33 cellular contexts compared by ENCODE assay signal in genomic region chr16:23383881-23384280, GRCh38.
"Had no signal": no experiment of that assay in that cellular context is flagged by ENCODE, and none has a peak within 500 bp of the region (broad histone marks: within the 10 kb centered on the region; RNA-seq: fewer than 3 reads in every experiment).

No MANE protein-coding gene starts in this region.

- H3K27me3 Mint-ChIP-seq: activated naive CD4-positive, alpha-beta T cell treated with anti-CD3 and anti-CD28 coated beads, Interleukin-2, amount 50 U/mL, for 24 hours; activated naive CD8-positive, alpha-beta T cell treated with anti-CD3 and anti-CD28 coated beads, Interleukin-2, amount 10 ng/mL, durations not matched to agents 7 days and 5 days had no signal

- ATAC-seq: activated CD8-positive, alpha-beta T cell treated with anti-CD3 and anti-CD28 coated beads for 36 hours; Panc1 had no signal

- H3K27ac Mint-ChIP-seq: activated B cell treated with CpG ODN at 0.5 μM for 24 hours; activated CD8-positive, alpha-beta T cell treated with anti-CD3 and anti-CD28 coated beads for 36 hours; activated naive CD4-positive, alpha-beta T cell treated with anti-CD3 and anti-CD28 coated beads, Interleukin-2, amount 50 U/mL, for 24 hours; activated naive CD8-positive, alpha-beta T cell treated with anti-CD3 and anti-CD28 coated beads, Interleukin-2, amount 10 ng/mL, durations not matched to agents 7 days and 5 days; activated T-helper 2 cell treated with anti-CD3 and anti-CD28 coated beads, Interferon-gamma antibody, Interleukin-2, Interleukin-4, amounts not matched to agents 10 μg/mL and 5 μg/mL and 100 μg/mL, durations not matched to agents 14 hours and 24 hours and 36 hours; T-helper 1 cell treated with Interleukin-12 subunit alpha and Interleukin-12 subunit beta and Interleukin-4 antibody, amounts not matched to agents 30 μg/mL and 1 μg/mL, for 36 hours; T-helper 2 cell treated with Interferon-gamma antibody and Interleukin-4, amounts not matched to agents 5 μg/mL and 100 μg/mL, for 36 hours had no signal

- H3K4me3 Mint-ChIP-seq: activated B cell treated with CpG ODN at 0.5 μM for 24 hours; activated CD8-positive, alpha-beta T cell treated with anti-CD3 and anti-CD28 coated beads for 36 hours; activated naive CD4-positive, alpha-beta T cell treated with anti-CD3 and anti-CD28 coated beads, Interleukin-2, amount 50 U/mL, for 24 hours; activated naive CD8-positive, alpha-beta T cell treated with anti-CD3 and anti-CD28 coated beads, Interleukin-2, amount 10 ng/mL, durations not matched to agents 7 days and 5 days; T-helper 1 cell treated with Interleukin-12 subunit alpha and Interleukin-12 subunit beta and Interleukin-4 antibody, amounts not matched to agents 30 μg/mL and 1 μg/mL, for 36 hours; T-helper 2 cell treated with Interferon-gamma antibody and Interleukin-4, amounts not matched to agents 5 μg/mL and 100 μg/mL, for 36 hours had no signal

- H3K4me1 Mint-ChIP-seq: activated B cell treated with CpG ODN at 0.5 μM for 24 hours; activated naive CD4-positive, alpha-beta T cell treated with anti-CD3 and anti-CD28 coated beads, Interleukin-2, amount 50 U/mL, for 24 hours; activated naive CD8-positive, alpha-beta T cell treated with anti-CD3 and anti-CD28 coated beads, Interleukin-2, amount 10 ng/mL, durations not matched to agents 7 days and 5 days had no signal

- H3K27me3 ChIP-seq: adrenal gland, body of pancreas, breast epithelium, SJSA1 had no signal

- H3K4me3 ChIP-seq: adrenal gland, body of pancreas, breast epithelium, SJSA1 had no signal

- H3K9me2 ChIP-seq: SK-N-SH had no signal

- DNase-seq: activated B cell treated with CpG ODN at 0.5 μM for 24 hours; activated CD4-positive, alpha-beta T cell treated with anti-CD3 and anti-CD28 coated beads for 4 hours; activated CD4-positive, alpha-beta T cell treated with anti-CD3 and anti-CD28 coated beads, Interleukin-2, amount 50 U/mL, for 4 hours; activated CD4-positive, CD25-positive, alpha-beta regulatory T cell treated with anti-CD3 and anti-CD28 coated beads, Interleukin-2, amount 50 U/mL, for 72 hours; activated CD8-positive, alpha-beta T cell treated with anti-CD3 and anti-CD28 coated beads for 36 hours; activated gamma-delta T cell; activated naive CD4-positive, alpha-beta T cell treated with Interleukin-2 at 50 U/mL for 16 hours; activated naive CD8-positive, alpha-beta T cell treated with anti-CD3 and anti-CD28 coated beads, Interleukin-2, amount 10 ng/mL, durations not matched to agents 7 days and 5 days; activated T-cell treated with anti-CD3 and anti-CD28 coated beads, Interleukin-2, amount 50 U/mL, for 1 hour; adrenal gland; body of pancreas; cerebellar nuclear complex; NCI-H1092 treated with DMSO at 0.1 percent for 48 hours; NCI-H1417; NCI-H146; NCI-H187; NCI-H2081; NCI-H2171 treated with DMSO at 0.1 percent for 48 hours; NCI-H2227 treated with DMSO at 0.1 percent for 48 hours; NCI-H446 treated with DMSO at 0.1 percent for 48 hours; NCI-H524; NCI-H69; NCI-H82; SHP77 treated with DMSO at 0.1 percent for 48 hours; SK-N-SH had no signal

- H3K9me3 ChIP-seq: adrenal gland, body of pancreas, breast epithelium, SJSA1, SK-N-SH had no signal

- H3K9me3 Mint-ChIP-seq: activated B cell treated with CpG ODN at 0.5 μM for 24 hours; activated CD8-positive, alpha-beta T cell treated with anti-CD3 and anti-CD28 coated beads for 36 hours; activated naive CD4-positive, alpha-beta T cell treated with anti-CD3 and anti-CD28 coated beads, Interleukin-2, amount 50 U/mL, for 24 hours; activated naive CD8-positive, alpha-beta T cell treated with anti-CD3 and anti-CD28 coated beads, Interleukin-2, amount 10 ng/mL, durations not matched to agents 7 days and 5 days; activated T-helper 2 cell treated with anti-CD3 and anti-CD28 coated beads, Interferon-gamma antibody, Interleukin-2, Interleukin-4, amounts not matched to agents 10 μg/mL and 5 μg/mL and 100 μg/mL, durations not matched to agents 14 hours and 24 hours and 36 hours; T-helper 1 cell treated with Interleukin-12 subunit alpha and Interleukin-12 subunit beta and Interleukin-4 antibody, amounts not matched to agents 30 μg/mL and 1 μg/mL, for 36 hours; T-helper 2 cell treated with Interferon-gamma antibody and Interleukin-4, amounts not matched to agents 5 μg/mL and 100 μg/mL, for 36 hours had no signal

- H3K4me1 ChIP-seq: adrenal gland, body of pancreas, breast epithelium, SJSA1 had no signal

- H3K36me3 ChIP-seq: breast epithelium had no signal

- H3K36me3 Mint-ChIP-seq: activated naive CD4-positive, alpha-beta T cell treated with anti-CD3 and anti-CD28 coated beads, Interleukin-2, amount 50 U/mL, for 24 hours; activated naive CD8-positive, alpha-beta T cell treated with anti-CD3 and anti-CD28 coated beads, Interleukin-2, amount 10 ng/mL, durations not matched to agents 7 days and 5 days had no signal

- H3K9ac ChIP-seq: KMS-11, SK-N-SH had no signal

- H3K27ac ChIP-seq: adrenal gland, body of pancreas, SJSA1 had no signal

- H3K4me2 ChIP-seq: KMS-11, SK-N-SH had no signal
